ENCODE assay signal across 8 cellular contexts in genomic region chr1:45802343-45803298, GRCh38. TPM values are rescaled to one million over a fixed set of nuclear protein-coding genes. Genes with fewer than 3 reads are reported as not detected.
DNase-seq lines count a peak whose midpoint lies in the region; ATAC-seq and TF ChIP-seq lines count a peak whose summit lies in the region.

No MANE protein-coding gene starts in this region.

- peaks cover 3% of the 10 kb centered on the region for H3K36me3 Mint-ChIP-seq in IgD-negative memory B cell

- DNase-seq in GDM1 (lab: John Stamatoyannopoulos, UW) (peak; percentile 33), RWPE2 (ENCODE audit: low spot score) (peak; percentile 83), cerebellum (ENCODE audit: low spot score) (peak; percentile 21), inferior parietal cortex (ENCODE audit: extremely low spot score) (peak; percentile 39), NCI-H1436 treated with DMSO at 0.1 percent for 48 hours (lab: John Stamatoyannopoulos, UW) (no peak)

- H3K27me3 Mint-ChIP-seq in IgD-negative memory B cell: no peaks in the 10 kb centered on the region

- peaks cover 8% of the 10 kb centered on the region for H3K36me3 ChIP-seq in RWPE2 (ENCODE audit: low read depth)
- no peaks in the 10 kb centered on the region for H3K36me3 ChIP-seq in skeletal muscle tissue (ENCODE audit: control insufficient read depth in 3 of 3, insufficient read depth in 3 of 3, low read length in 3 of 3)

- peak overlapping the region in 2 of 3 donors; percentile 73 to 79 for H3K9ac ChIP-seq in skeletal muscle tissue (ENCODE audit: low read depth in 1 of 3, low read length in 3 of 3)

- peak overlapping the region; percentile 95 for H3K4me3 ChIP-seq in RWPE2 (ENCODE audit: severe bottlenecking)
- peak overlapping the region; percentile 72 to 83 (median 79) for H3K4me3 ChIP-seq in skeletal muscle tissue (ENCODE audit: low read length in 3 of 3)

- TF ChIP-seq CTCF in 22Rv1 (IDR thresholded peaks at IDR 0.05) (no peak), RWPE2 (IDR thresholded peaks at IDR 0.05; ENCODE audit: poor library complexity, severe bottlenecking) (no peak)

- H3K4me1 Mint-ChIP-seq in IgD-negative memory B cell: peaks cover 15 to 24% (median 21%) of the 10 kb centered on the region in 3 donors

- H3K4me1 ChIP-seq in RWPE2 (ENCODE audit: insufficient read depth, poor library complexity, severe bottlenecking) (peaks cover 7% of the 10 kb centered on the region), skeletal muscle tissue (ENCODE audit: control insufficient read depth in 3 of 3, insufficient read depth in 3 of 3, low read length in 3 of 3) (peaks cover 18 to 42% (median 33%) of the 10 kb centered on the region in 3 donors)

- H3K9me3 Mint-ChIP-seq in IgD-negative memory B cell: no peaks in the 10 kb centered on the region

- H3K9me3 ChIP-seq in RWPE2 (ENCODE audit: severe bottlenecking) (no peaks in the 10 kb centered on the region), skeletal muscle tissue (ENCODE audit: control insufficient read depth in 3 of 3, low read length in 3 of 3) (no peaks in the 10 kb centered on the region)

- peak overlapping the region; percentile 75 to 95 (median 90) for H3K4me3 Mint-ChIP-seq in IgD-negative memory B cell

- peak overlapping the region in 2 of 3 donors; percentile 3 to 70 for H3K27ac Mint-ChIP-seq in IgD-negative memory B cell

- H3K27ac ChIP-seq in 22Rv1: peak overlapping the region; percentile 78
- H3K27ac ChIP-seq in RWPE2 (ENCODE audit: poor library complexity, severe bottlenecking): peak overlapping the region; percentile 79
- peak overlapping the region; percentile 94 for H3K27ac ChIP-seq in skeletal muscle tissue (ENCODE audit: low read depth, low read length)

- ATAC-seq in RWPE2 (ENCODE audit: low read depth): peak; percentile 89

- H3K27me3 ChIP-seq in RWPE2 (ENCODE audit: insufficient read depth, poor library complexity, severe bottlenecking) (no peaks in the 10 kb centered on the region), skeletal muscle tissue (ENCODE audit: control insufficient read depth in 3 of 3, insufficient read depth in 3 of 3, low read length in 3 of 3) (no peaks in the 10 kb centered on the region)

RNA-seq across cellular contexts. Expression of gene MAST2, which starts 0.8 kb away (rescaled TPM):
- polyA plus RNA-seq in IgD-negative memory B cell: 3.1 TPM
- total RNA-seq in cerebellum (50.4 TPM), skeletal muscle tissue (42.8 TPM)

RNA-seq across cellular contexts. Expression of gene IPP, which starts 52.2 kb away (rescaled TPM):
- polyA plus RNA-seq in IgD-negative memory B cell: 11.0 TPM
- 9.4 TPM for total RNA-seq in cerebellum
- total RNA-seq in skeletal muscle tissue: 15.1 TPM
